ENCODE assay signal across 6 cellular contexts in the genomic region with DNA sequence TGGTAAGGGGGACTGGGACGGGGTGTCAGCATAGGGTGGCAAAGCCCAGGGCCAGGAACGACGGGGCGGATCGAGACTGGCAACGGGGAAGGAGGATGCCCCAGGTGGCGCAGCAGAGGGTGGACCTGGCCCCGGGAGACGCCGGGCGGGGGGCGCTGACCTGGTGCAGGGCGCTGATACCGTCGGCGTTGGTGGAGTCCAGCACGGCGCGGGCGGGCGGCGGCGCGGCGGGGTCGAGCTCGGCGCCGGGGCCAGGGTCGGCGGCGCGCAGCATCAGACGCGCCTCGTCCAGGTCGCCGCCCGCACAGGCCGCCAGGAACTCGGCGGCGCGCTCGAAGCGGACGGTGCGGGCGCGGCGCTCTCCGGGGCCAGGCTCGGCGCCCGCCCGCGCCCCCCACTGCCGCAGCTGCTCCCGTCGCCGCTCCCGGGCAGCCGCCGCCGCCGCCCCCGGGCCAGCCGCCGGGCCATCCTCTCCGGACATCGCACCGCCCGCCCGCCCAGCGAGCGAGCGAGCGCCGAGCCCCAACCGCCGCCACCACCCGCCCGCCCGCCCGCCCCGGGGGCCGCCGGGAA. TPM values are rescaled to one million over a fixed set of nuclear protein-coding genes. Genes with fewer than 3 reads are reported as not detected.
DNase-seq lines count a peak whose midpoint lies in the region; TF ChIP-seq lines count a peak whose summit lies in the region.

No MANE protein-coding gene starts in this region.

- TF ChIP-seq CTCF in VCaP (conservative IDR thresholded peaks at IDR 0.05) (no peak), kidney epithelial cell (IDR thresholded peaks at IDR 0.05; ENCODE audit: insufficient read depth, low read length, poor library complexity, severe bottlenecking) (no peak)

- no peaks in the 10 kb centered on the region for H3K36me3 ChIP-seq in kidney epithelial cell (ENCODE audit: control insufficient read depth, insufficient read depth, low read length)

- no peaks in the 10 kb centered on the region for H3K27me3 ChIP-seq in kidney epithelial cell (ENCODE audit: control insufficient read depth, insufficient read depth, low read length)

- peak; percentile 72 for DNase-seq in activated effector memory CD4-positive, alpha-beta T cell treated with anti-CD3 and anti-CD28 coated beads, Interleukin-2, amount 50 U/mL, for 16 hours
- DNase-seq in activated effector memory CD4-positive, alpha-beta T cell treated with Interleukin-2 at 50 U/mL for 16 hours: no peak
- DNase-seq in kidney epithelial cell (ENCODE audit: low read depth): no peak
- no peak for DNase-seq in HT-29 (ENCODE audit: low spot score)
- DNase-seq in HPDE6-E6E7 (ENCODE audit: extremely low spot score): no peak

- H3K27ac ChIP-seq in VCaP: peak overlapping the region; percentile 86

- peak overlapping the region; percentile 91 for H3K4me3 ChIP-seq in kidney epithelial cell (ENCODE audit: low read depth, low read length)

RNA-seq across cellular contexts. Expression of a gene that starts 0.3 kb away (rescaled TPM):
- total RNA-seq in kidney epithelial cell: 62.9 and 94.8 TPM in 2 replicates
- 227 and 261 TPM in 2 replicates for total RNA-seq in HT-29 (2014; rRNA removed; shearing (Covaris generic))

RNA-seq across cellular contexts. Expression of a gene that starts 31.9 kb away (rescaled TPM):
- total RNA-seq in kidney epithelial cell: 5.8 and 7.1 TPM in 2 replicates
- 4.5 and 5.0 TPM in 2 replicates for total RNA-seq in HT-29 (2014; rRNA removed; shearing (Covaris generic))

RNA-seq across cellular contexts. Expression of a gene that starts 40.4 kb away (rescaled TPM):
- total RNA-seq in kidney epithelial cell: 2.7 and 4.7 TPM in 2 replicates
- 11.1 and 20.3 TPM in 2 replicates for total RNA-seq in HT-29 (2014; rRNA removed; shearing (Covaris generic))

RNA-seq across cellular contexts. Expression of a gene that starts 41.5 kb away (rescaled TPM):
- total RNA-seq in kidney epithelial cell: 30.5 and 33.8 TPM in 2 replicates
- total RNA-seq in HT-29 (2014; rRNA removed; shearing (Covaris generic)): 543 and 612 TPM in 2 replicates

RNA-seq across cellular contexts. Expression of a gene that starts 49.3 kb away (rescaled TPM):
- total RNA-seq in kidney epithelial cell: 0.21 and 1.3 TPM in 2 replicates
- 17.3 and 21.1 TPM in 2 replicates for total RNA-seq in HT-29 (2014; rRNA removed; shearing (Covaris generic))
